2 cellular contexts compared by ENCODE assay signal in the genomic region with DNA sequence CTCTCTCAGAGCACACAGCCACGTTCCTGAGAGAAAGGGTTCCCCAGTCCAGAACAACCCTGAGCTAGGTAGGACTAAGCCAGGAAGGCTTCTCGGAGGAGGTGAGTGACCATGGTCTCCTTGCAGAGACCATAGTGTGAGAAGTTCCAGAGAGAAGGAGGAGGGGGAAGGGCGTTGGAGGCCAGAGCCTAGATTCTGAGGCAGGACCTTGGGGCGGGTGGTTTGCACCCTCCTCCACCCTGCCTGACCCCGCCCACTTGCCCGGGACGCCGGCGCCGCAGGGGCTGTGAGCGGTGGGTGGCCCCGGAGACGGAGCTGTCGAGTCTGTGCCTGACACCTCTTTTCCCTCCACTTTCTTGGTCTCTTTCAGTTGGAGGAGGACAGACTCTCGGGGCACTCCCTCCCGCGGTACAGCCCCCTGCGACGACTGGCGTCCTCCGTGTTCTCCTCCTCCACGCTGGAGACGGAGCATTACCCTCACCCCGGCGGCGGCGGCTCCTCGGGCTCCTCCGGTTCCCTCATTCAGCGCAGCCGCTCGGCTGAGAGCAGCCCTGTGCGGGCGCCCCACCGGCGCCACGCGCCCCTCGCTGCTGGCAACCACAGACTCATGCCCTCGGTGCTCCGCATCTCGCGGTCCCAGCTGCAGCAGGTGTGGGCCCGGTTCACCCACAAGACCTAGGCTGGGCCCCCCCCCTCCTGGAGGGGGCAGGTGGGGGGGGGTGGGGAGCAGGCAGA.
A peak's percentile ranks its signal among the peaks of the same experiment; 100 is the strongest.
TF ChIP-seq lines count a peak whose summit lies in the region.

No MANE protein-coding gene starts in this region.

TF ChIP-seq in GM12878, 131 proteins besides CTCF, POLR2A, EP300 and RAD21:
- TF ChIP-seq, protein P1, sequence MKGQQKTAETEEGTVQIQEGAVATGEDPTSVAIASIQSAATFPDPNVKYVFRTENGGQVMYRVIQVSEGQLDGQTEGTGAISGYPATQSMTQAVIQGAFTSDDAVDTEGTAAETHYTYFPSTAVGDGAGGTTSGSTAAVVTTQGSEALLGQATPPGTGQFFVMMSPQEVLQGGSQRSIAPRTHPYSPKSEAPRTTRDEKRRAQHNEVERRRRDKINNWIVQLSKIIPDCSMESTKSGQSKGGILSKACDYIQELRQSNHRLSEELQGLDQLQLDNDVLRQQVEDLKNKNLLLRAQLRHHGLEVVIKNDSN (IDR thresholded peaks at IDR 0.05; ENCODE audit: borderline replicate concordance, extremely low read length, insufficient read depth, low read depth, low read length) = no peak
- TF ChIP-seq SMARCA5 (IDR thresholded peaks at IDR 0.05) (peak; percentile 60; the same call in 1 of the 2 replicates), SMC3 (IDR thresholded peaks at IDR 0.05; ENCODE audit: borderline replicate concordance, low read length) (no peak), SREBF1 (IDR thresholded peaks at IDR 0.05; ENCODE audit: low read length) (no peak), MTA3 (IDR thresholded peaks at IDR 0.05; ENCODE audit: borderline replicate concordance, low read length) (no peak), GATAD2B (conservative IDR thresholded peaks at IDR 0.05; ENCODE audit: low read depth) (0 out of 2 replicates have a peak, but pooled peaks have one; percentile 17), IKZF2 (IDR thresholded peaks at IDR 0.05) (no peak), NFXL1 (IDR thresholded peaks at IDR 0.05; ENCODE audit: borderline replicate concordance) (no peak), IRF4 (IDR thresholded peaks at IDR 0.05; ENCODE audit: low read depth, low read length) (no peak), YBX1 (IDR thresholded peaks at IDR 0.05) (no peak), IKZF1 (conservative IDR thresholded peaks at IDR 0.05) (0 out of 2 replicates have a peak, but pooled peaks have one; percentile 23), JUND (IDR thresholded peaks at IDR 0.05; ENCODE audit: low read depth, low read length) (no peak), LARP7 (IDR thresholded peaks at IDR 0.05) (no peak)
- TF ChIP-seq, protein P2, sequence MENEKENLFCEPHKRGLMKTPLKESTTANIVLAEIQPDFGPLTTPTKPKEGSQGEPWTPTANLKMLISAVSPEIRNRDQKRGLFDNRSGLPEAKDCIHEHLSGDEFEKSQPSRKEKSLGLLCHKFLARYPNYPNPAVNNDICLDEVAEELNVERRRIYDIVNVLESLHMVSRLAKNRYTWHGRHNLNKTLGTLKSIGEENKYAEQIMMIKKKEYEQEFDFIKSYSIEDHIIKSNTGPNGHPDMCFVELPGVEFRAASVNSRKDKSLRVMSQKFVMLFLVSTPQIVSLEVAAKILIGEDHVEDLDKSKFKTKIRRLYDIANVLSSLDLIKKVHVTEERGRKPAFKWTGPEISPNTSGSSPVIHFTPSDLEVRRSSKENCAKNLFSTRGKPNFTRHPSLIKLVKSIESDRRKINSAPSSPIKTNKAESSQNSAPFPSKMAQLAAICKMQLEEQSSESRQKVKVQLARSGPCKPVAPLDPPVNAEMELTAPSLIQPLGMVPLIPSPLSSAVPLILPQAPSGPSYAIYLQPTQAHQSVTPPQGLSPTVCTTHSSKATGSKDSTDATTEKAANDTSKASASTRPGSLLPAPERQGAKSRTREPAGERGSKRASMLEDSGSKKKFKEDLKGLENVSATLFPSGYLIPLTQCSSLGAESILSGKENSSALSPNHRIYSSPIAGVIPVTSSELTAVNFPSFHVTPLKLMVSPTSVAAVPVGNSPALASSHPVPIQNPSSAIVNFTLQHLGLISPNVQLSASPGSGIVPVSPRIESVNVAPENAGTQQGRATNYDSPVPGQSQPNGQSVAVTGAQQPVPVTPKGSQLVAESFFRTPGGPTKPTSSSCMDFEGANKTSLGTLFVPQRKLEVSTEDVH (IDR thresholded peaks at IDR 0.05; ENCODE audit: low read depth, partially characterized antibody) = no peak

TF ChIP-seq in liver, 16 proteins besides CTCF, POLR2A, EP300 and RAD21:
- TF ChIP-seq FOXA1 (IDR thresholded peaks at IDR 0.05) = no peak
- TF ChIP-seq HNF4A (conservative IDR thresholded peaks at IDR 0.05) = peak; percentile 53 to 54
- TF ChIP-seq, protein P3, sequence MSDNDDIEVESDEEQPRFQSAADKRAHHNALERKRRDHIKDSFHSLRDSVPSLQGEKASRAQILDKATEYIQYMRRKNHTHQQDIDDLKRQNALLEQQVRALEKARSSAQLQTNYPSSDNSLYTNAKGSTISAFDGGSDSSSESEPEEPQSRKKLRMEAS (IDR thresholded peaks at IDR 0.05) = no peak
- TF ChIP-seq TAF1 (conservative IDR thresholded peaks at IDR 0.05) = no peak
- peak; percentile 54 to 63 for TF ChIP-seq RXRA (IDR thresholded peaks at IDR 0.05)
- TF ChIP-seq GABPA (IDR thresholded peaks at IDR 0.05 in 1 of 2, conservative IDR thresholded peaks at IDR 0.05 in 1 of 2) = no peak
- peak; percentile 65 for TF ChIP-seq SP1 (IDR thresholded peaks at IDR 0.05)
- TF ChIP-seq YY1 (IDR thresholded peaks at IDR 0.05) = peak; percentile 48
- peak in 1 of 2 donors; percentile 11 for TF ChIP-seq JUND (IDR thresholded peaks at IDR 0.05)
- TF ChIP-seq, protein P4, sequence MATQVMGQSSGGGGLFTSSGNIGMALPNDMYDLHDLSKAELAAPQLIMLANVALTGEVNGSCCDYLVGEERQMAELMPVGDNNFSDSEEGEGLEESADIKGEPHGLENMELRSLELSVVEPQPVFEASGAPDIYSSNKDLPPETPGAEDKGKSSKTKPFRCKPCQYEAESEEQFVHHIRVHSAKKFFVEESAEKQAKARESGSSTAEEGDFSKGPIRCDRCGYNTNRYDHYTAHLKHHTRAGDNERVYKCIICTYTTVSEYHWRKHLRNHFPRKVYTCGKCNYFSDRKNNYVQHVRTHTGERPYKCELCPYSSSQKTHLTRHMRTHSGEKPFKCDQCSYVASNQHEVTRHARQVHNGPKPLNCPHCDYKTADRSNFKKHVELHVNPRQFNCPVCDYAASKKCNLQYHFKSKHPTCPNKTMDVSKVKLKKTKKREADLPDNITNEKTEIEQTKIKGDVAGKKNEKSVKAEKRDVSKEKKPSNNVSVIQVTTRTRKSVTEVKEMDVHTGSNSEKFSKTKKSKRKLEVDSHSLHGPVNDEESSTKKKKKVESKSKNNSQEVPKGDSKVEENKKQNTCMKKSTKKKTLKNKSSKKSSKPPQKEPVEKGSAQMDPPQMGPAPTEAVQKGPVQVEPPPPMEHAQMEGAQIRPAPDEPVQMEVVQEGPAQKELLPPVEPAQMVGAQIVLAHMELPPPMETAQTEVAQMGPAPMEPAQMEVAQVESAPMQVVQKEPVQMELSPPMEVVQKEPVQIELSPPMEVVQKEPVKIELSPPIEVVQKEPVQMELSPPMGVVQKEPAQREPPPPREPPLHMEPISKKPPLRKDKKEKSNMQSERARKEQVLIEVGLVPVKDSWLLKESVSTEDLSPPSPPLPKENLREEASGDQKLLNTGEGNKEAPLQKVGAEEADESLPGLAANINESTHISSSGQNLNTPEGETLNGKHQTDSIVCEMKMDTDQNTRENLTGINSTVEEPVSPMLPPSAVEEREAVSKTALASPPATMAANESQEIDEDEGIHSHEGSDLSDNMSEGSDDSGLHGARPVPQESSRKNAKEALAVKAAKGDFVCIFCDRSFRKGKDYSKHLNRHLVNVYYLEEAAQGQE (IDR thresholded peaks at IDR 0.05) = no peak
- TF ChIP-seq FOXA2 (IDR thresholded peaks at IDR 0.05) = no peak
- TF ChIP-seq EGR1 (IDR thresholded peaks at IDR 0.05; ENCODE audit: low read depth in 2 of 2) = no peak
- TF ChIP-seq, protein P5, sequence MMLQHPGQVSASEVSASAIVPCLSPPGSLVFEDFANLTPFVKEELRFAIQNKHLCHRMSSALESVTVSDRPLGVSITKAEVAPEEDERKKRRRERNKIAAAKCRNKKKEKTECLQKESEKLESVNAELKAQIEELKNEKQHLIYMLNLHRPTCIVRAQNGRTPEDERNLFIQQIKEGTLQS (IDR thresholded peaks at IDR 0.05) = no peak
